1 cellular context compared by ENCODE assay signal in the genomic region with DNA sequence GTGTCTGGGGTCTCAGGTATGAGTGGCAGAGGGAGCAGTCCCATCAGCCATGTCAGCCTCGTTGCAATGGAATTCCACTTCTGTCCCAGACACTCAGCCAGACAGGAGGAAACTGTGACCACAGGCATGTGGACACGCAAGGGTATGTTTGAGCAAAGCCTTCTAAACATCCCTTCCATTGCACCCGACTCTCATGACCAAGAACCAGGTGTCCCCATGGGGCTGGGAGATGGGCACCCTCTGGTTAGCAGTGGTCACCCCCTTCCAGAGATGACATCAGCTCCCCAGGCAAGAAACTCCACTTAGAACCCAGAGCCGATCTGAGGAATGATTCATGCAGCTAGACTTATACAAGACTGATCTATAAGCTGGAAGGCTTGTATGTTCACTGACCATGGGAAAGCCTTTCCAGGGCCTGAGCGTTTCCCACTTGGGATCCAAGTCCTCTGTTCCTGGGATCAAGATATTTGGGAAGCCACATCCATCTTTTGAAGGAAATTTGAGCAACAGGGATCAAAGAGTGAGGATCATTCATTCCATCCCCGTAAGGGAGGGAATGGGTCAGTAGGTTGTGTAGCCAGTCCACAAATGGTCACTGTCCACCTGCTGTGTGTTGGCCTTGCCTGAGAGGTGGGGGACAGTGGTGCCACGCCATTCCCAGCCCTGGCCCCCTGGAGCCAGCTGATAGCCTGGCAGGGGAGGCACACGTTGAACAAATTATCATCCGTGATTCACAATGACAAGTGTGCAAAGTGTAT.
A peak's percentile ranks its signal among the peaks of the same experiment; 100 is the strongest.
TF ChIP-seq lines count a peak whose summit lies in the region.

No MANE protein-coding gene starts in this region.

TF ChIP-seq in HepG2, 621 proteins besides CTCF, POLR2A, EP300 and RAD21 (continued from another document):
- TF ChIP-seq AFF4 (CRISPR knock-in tag; IDR thresholded peaks at IDR 0.05) (no peak), JUND (CRISPR knock-in tag; IDR thresholded peaks at IDR 0.05) (no peak), BORCS8-MEF2B (CRISPR knock-in tag; IDR thresholded peaks at IDR 0.05) (peak; percentile 43; the same call in 1 of the 2 replicates), SOX5 (CRISPR knock-in tag; IDR thresholded peaks at IDR 0.05; ENCODE audit: borderline replicate concordance) (no peak), ZNF883 (CRISPR knock-in tag; IDR thresholded peaks at IDR 0.05; ENCODE audit: not compliant biosample characterization) (no peak), ZC3H13 (CRISPR knock-in tag; IDR thresholded peaks at IDR 0.05) (no peak), ZNF33B (CRISPR knock-in tag; IDR thresholded peaks at IDR 0.05) (no peak), ARNTL (CRISPR knock-in tag; IDR thresholded peaks at IDR 0.05) (no peak), HNRNPH1 (optimal IDR thresholded peaks at IDR 0.05; ENCODE audit: low read depth, low read length) (no peak), ZNF784 (CRISPR knock-in tag; IDR thresholded peaks at IDR 0.05; ENCODE audit: borderline replicate concordance) (no peak), ZNF558 (CRISPR knock-in tag; IDR thresholded peaks at IDR 0.05; ENCODE audit: borderline replicate concordance) (no peak), LCORL (IDR thresholded peaks at IDR 0.05) (no peak), LCORL (CRISPR knock-in tag; IDR thresholded peaks at IDR 0.05) (no peak), ZFP82 (CRISPR knock-in tag; IDR thresholded peaks at IDR 0.05; ENCODE audit: borderline replicate concordance) (0 out of 2 replicates have a peak, but pooled peaks have one; percentile 66), RBM22 (optimal IDR thresholded peaks at IDR 0.05; ENCODE audit: low read length) (no peak), ZNF207 (IDR thresholded peaks at IDR 0.05; ENCODE audit: borderline replicate concordance) (no peak), ZNF724P (CRISPR knock-in tag; IDR thresholded peaks at IDR 0.05; ENCODE audit: borderline replicate concordance) (0 out of 2 replicates have a peak, but pooled peaks have one; percentile 32)
